8 cellular contexts compared by ENCODE assay signal in the genomic region with DNA sequence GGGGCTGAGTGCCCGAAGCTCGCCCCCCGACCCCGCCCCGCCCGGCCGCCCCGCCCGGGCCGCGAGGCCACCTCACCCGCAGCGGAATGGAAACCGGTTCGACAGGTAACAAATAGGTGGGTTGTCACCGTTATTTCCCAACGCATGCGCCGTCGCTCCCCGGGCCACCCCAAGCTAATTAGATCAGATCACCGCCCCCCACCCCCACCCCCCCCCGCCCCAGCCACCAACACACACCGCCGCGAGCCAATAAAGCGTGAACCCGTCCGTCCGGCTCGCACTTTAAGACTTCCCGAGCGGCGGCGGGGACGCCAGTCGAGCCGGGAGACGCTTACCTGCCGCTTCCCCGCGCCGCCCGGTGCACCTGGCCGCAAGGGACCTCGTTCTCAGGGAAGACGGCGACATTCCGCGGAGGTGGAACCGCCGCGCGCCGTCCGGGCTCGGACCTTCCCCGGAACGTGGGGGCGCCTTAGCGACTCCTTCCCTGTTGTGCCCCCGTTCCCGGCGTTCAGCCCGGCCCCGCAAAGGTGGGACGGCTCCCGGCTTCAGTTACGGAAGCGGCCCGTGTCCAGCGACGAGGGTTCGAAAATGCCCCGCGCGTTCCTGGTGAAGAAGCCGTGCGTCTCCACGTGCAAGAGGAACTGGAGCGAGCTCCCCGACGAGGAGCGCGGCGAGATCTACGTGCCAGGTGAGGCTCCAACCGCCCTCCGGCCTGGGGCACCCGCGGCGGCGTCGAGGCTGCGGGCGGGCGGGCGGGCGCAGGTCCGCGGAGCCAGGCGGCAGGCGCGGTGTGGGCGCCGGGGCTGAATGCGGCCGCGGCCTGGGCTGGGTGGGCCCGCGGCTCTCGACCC. TPM values are rescaled to one million over a fixed set of nuclear protein-coding genes. Genes with fewer than 3 reads are reported as not detected.
DNase-seq lines count a peak whose midpoint lies in the region; ATAC-seq lines count a peak whose summit lies in the region.

Gene OVOL1, plus strand, starts transcription at position 278 of the 851 bp plus-strand sequence. Its CDS starts 311 bp downstream, at position 589.

- intact Hi-C loops in activated CD4-positive, alpha-beta T cell treated with anti-CD3 and anti-CD28 coated beads for 36 hours (cut with DNase I, micrococcal nuclease), result no loop called here

- POLR2A ChIA-PET in activated CD4-positive, alpha-beta T cell treated with anti-CD3 and anti-CD28 coated beads for 36 hours (lab: Charles Lee), result interaction anchor here (0.7 kb wide), 1 partner anchor 431 kb away, joined by 3 read pairs; no protein-coding TSS in a partner anchor

- peaks cover 14% of the 10 kb centered on the region; the same call in 1 of the 2 replicates for H3K27me3 ChIP-seq in iPS DF 6.9 (ENCODE audit: control insufficient read depth, insufficient read depth, low read length)

- H3K9me3 ChIP-seq in iPS DF 6.9 (ENCODE audit: control insufficient read depth, insufficient read depth, low read length), result no peaks in the 10 kb centered on the region

- H3K27ac ChIP-seq in iPS DF 6.9 (ENCODE audit: low read length), result no peak within 1 kb of the TSS

- no peaks in the 10 kb centered on the region for H3K36me3 Mint-ChIP-seq in activated CD4-positive, alpha-beta T cell treated with anti-CD3 and anti-CD28 coated beads for 36 hours (ENCODE audit: low read depth)

- no peaks in the 10 kb centered on the region; the same call in 1 of the 2 replicates for H3K36me3 ChIP-seq in iPS DF 6.9 (ENCODE audit: control insufficient read depth, insufficient read depth, low read length)

- H3K4me3 ChIP-seq in iPS DF 6.9 (ENCODE audit: low read length), result peak within 1 kb of the TSS; percentile 69; the same call in 1 of the 2 replicates

- peak; percentile 29 for DNase-seq in activated CD4-positive, alpha-beta T cell treated with anti-CD3 and anti-CD28 coated beads for 36 hours
- no peak for DNase-seq in activated CD4-positive, alpha-beta T cell treated with anti-CD3 and anti-CD28 coated beads for 1 hour
- DNase-seq in RPMI8226 (peak; percentile 46), iPS DF 6.9 (ENCODE audit: low read depth, low spot score) (no peak), HuH-7 (ENCODE audit: low spot score) (no peak)
- DNase-seq in stimulated activated CD4-positive, alpha-beta T cell treated with anti-CD3 and anti-CD28 coated beads, Interleukin-4, amount 100 ng/mL, for 4 hours, result peak; percentile 25 to 51

- ATAC-seq in activated CD4-positive, alpha-beta T cell treated with anti-CD3 and anti-CD28 coated beads for 36 hours, result no peak
- no peak for ATAC-seq in HG02981 (IDR thresholded peaks at IDR 0.05; ENCODE audit: unreplicated experiment)
- no peak for ATAC-seq in HG02571 (IDR thresholded peaks at IDR 0.05; ENCODE audit: unreplicated experiment)

- peaks cover 21% of the 10 kb centered on the region for H3K4me1 ChIP-seq in iPS DF 6.9 (ENCODE audit: control insufficient read depth, insufficient read depth, low read length)

- H3K27ac Mint-ChIP-seq in activated CD4-positive, alpha-beta T cell treated with anti-CD3 and anti-CD28 coated beads for 36 hours, result no peak within 1 kb of the TSS

- H3K4me1 Mint-ChIP-seq in activated CD4-positive, alpha-beta T cell treated with anti-CD3 and anti-CD28 coated beads for 36 hours, result peaks cover 20% of the 10 kb centered on the region

- no peaks in the 10 kb centered on the region for H3K9me3 Mint-ChIP-seq in activated CD4-positive, alpha-beta T cell treated with anti-CD3 and anti-CD28 coated beads for 36 hours (ENCODE audit: low read depth)

- peak within 1 kb of the TSS; percentile 50 for H3K4me3 Mint-ChIP-seq in activated CD4-positive, alpha-beta T cell treated with anti-CD3 and anti-CD28 coated beads for 36 hours

- no CpG with 5 or more reads among the region's 112 CpGs for WGBS in iPS DF 6.9 (ENCODE audit: insufficient coverage, insufficient read length)

- H3K27me3 Mint-ChIP-seq in activated CD4-positive, alpha-beta T cell treated with anti-CD3 and anti-CD28 coated beads for 36 hours, result peaks cover 41% of the 10 kb centered on the region

- CTCF ChIA-PET in activated CD4-positive, alpha-beta T cell treated with anti-CD3 and anti-CD28 coated beads for 36 hours (lab: Charles Lee), result interaction anchor here (2.0 kb wide), 1 partner anchor 30 kb away, joined by 12 read pairs; no protein-coding TSS in a partner anchor

RNA-seq across cellular contexts. Expression of gene OVOL1, which starts in this region (rescaled TPM):
- total RNA-seq in activated CD4-positive, alpha-beta T cell treated with anti-CD3 and anti-CD28 coated beads for 36 hours, result under 1 TPM; 0.09 to 0.19 TPM

Comparison
In these comparisons a context has a peak if more than half of its experiments do, and no peak if none do; other contexts are left out.
1. Peak in DNase-seq in activated CD4-positive, alpha-beta T cell treated with anti-CD3 and anti-CD28 coated beads for 36 hours; RNA of the gene not detected or under 1 TPM.
2. DNase-seq: peak in RPMI8226 (single experiment) and stimulated activated CD4-positive, alpha-beta T cell treated with anti-CD3 and anti-CD28 coated beads, Interleukin-4, amount 100 ng/mL, for 4 hours (2 of 2); none in activated CD4-positive, alpha-beta T cell treated with anti-CD3 and anti-CD28 coated beads for 1 hour (single experiment), iPS DF 6.9 (single experiment) and HuH-7 (single experiment).